ENCODE assay signal across 12 cellular contexts in the genomic region with DNA sequence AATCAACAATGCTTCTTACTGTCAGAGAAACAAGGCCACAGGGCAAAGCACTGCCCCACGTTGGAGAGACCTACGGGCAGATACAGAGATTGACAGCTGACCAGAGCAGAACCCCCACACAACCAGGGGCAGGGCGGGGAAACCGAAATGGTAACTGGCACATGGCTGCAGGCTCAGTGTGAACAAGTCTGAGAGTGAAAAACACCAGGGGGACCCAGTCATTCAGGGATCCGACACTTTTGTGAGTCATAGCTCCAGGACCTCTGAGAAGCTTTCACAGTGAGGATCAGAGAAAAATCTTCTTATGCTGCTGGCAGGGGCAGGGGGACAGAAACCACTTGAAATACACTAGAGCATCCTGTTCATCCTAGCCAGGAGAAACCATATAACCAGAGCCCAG.
A peak's percentile ranks its signal among the peaks of the same experiment; 100 is the strongest.
DNase-seq lines count a peak whose midpoint lies in the region; TF ChIP-seq lines count a peak whose summit lies in the region.
"Had no signal": no experiment of that assay in that cellular context is flagged by ENCODE, and none has a peak within 500 bp of the region (broad histone marks: within the 10 kb centered on the region; RNA-seq: fewer than 3 reads in every experiment).

No MANE protein-coding gene starts in this region.

- no peak for TF ChIP-seq POLR2A in lower leg skin (IDR thresholded peaks at IDR 0.05)
- no peak for TF ChIP-seq POLR2A in suprapubic skin (IDR thresholded peaks at IDR 0.05)
- no peak for TF ChIP-seq POLR2A in testis (IDR thresholded peaks at IDR 0.05)

- no peak overlapping the region for H3K4me2 ChIP-seq in osteoblast (ENCODE audit: insufficient read depth, low read length)

- no peak for TF ChIP-seq EP300 in suprapubic skin (IDR thresholded peaks at IDR 0.05)

- H4K20me1 ChIP-seq in osteoblast (ENCODE audit: insufficient read depth, low read length), result no peaks in the 10 kb centered on the region

- no peaks in the 10 kb centered on the region for H3K27me3 ChIP-seq in brain microvascular endothelial cell (replicated peaks)
- H3K27me3 ChIP-seq in osteoblast (ENCODE audit: insufficient read depth, low read length), result no peaks in the 10 kb centered on the region
- H3K27me3 ChIP-seq in suprapubic skin, result no peaks in the 10 kb centered on the region
- no peaks in the 10 kb centered on the region for H3K27me3 ChIP-seq in testis
- H3K27me3 ChIP-seq: upper lobe of right lung had no signal

- TF ChIP-seq CTCF in LNCaP clone FGC (IDR thresholded peaks at IDR 0.05; ENCODE audit: control insufficient read depth, extremely low read depth, insufficient read depth), result peak; percentile 25; the same call in 1 of the 2 replicates
- TF ChIP-seq CTCF in brain microvascular endothelial cell (IDR thresholded peaks at IDR 0.05; ENCODE audit: low read depth, low read length, missing control alignments), result peak; percentile 48
- peak; percentile 39 for TF ChIP-seq CTCF in osteoblast (IDR thresholded peaks at IDR 0.05; ENCODE audit: extremely low read depth, low read depth, low read length)
- TF ChIP-seq CTCF in lower leg skin (IDR thresholded peaks at IDR 0.05), result no peak
- TF ChIP-seq CTCF in suprapubic skin (IDR thresholded peaks at IDR 0.05), result no peak
- no peak for TF ChIP-seq CTCF in testis (IDR thresholded peaks at IDR 0.05)

- H3K4me3 ChIP-seq in LNCaP clone FGC (ENCODE audit: low read depth, low read length) (no peak overlapping the region), brain microvascular endothelial cell (ENCODE audit: low read depth, low read length) (no peak overlapping the region), osteoblast (ENCODE audit: insufficient read depth, low read length) (no peak overlapping the region), lower leg skin (ENCODE audit: low read depth, poor library complexity, severe bottlenecking) (no peak overlapping the region), suprapubic skin (no peak overlapping the region), testis (no peak overlapping the region)
- H3K4me3 ChIP-seq: upper lobe of right lung had no signal

- H3K27ac ChIP-seq in brain microvascular endothelial cell, result no peak overlapping the region
- no peak overlapping the region for H3K27ac ChIP-seq in osteoblast (ENCODE audit: low read depth, low read length)
- no peak overlapping the region for H3K27ac ChIP-seq in suprapubic skin
- H3K27ac ChIP-seq in testis, result no peak overlapping the region
- H3K27ac ChIP-seq: upper lobe of right lung had no signal

- no peaks in the 10 kb centered on the region for H3K9me3 ChIP-seq in osteoblast (ENCODE audit: low read depth, low read length)
- no peaks in the 10 kb centered on the region for H3K9me3 ChIP-seq in suprapubic skin
- H3K9me3 ChIP-seq in testis, result no peaks in the 10 kb centered on the region

- 42 to 54% methylated on average over 5 of the region's 5 CpGs for WGBS in lower leg skin, 2 donors
- 62% methylated on average over 5 of the region's 5 CpGs for WGBS in suprapubic skin
- WGBS in testis, 2 donors, result 70 to 82% methylated on average over 5 of the region's 5 CpGs

- in situ Hi-C loops in brain microvascular endothelial cell (cut with HindIII; ENCODE audit: low pct_ligation_motif_present, low sequenced_read_pairs), result no loop called here

- intact Hi-C loops in lower leg skin (cut with DNase I; ENCODE audit: low total_unique reads) (no loop called here), testis (cut with DNase I; ENCODE audit: low total_unique reads) (no loop called here)

- H3K4me1 ChIP-seq in osteoblast (ENCODE audit: insufficient read depth, low read length), result peaks cover 3% of the 10 kb centered on the region
- no peaks in the 10 kb centered on the region for H3K4me1 ChIP-seq in suprapubic skin
- no peaks in the 10 kb centered on the region for H3K4me1 ChIP-seq in testis
- H3K4me1 ChIP-seq: upper lobe of right lung had no signal

- peak; percentile 3 for DNase-seq in Daoy (ENCODE audit: low read depth)
- DNase-seq in LNCaP clone FGC (ENCODE audit: low read depth), result no peak
- no peak for DNase-seq in brain microvascular endothelial cell
- DNase-seq in osteoblast (ENCODE audit: insufficient read length, low spot score, missing footprints), result peak; percentile 65
- no peak for DNase-seq in lower leg skin (ENCODE audit: low spot score in 2 of 2)
- no peak for DNase-seq in suprapubic skin (ENCODE audit: low spot score in 2 of 2)
- no peak for DNase-seq in testis
- DNase-seq: activated B cell treated with CpG ODN at 0.5 μM for 24 hours; glutamatergic neuron; NCI-H2081 treated with DMSO at 0.1 percent for 48 hours; stimulated activated CD4-positive, alpha-beta T cell treated with anti-CD3 and anti-CD28 coated beads, Interleukin-2, amount 100 ng/mL, for 48 hours; upper lobe of right lung had no signal

- H3K36me3 ChIP-seq in brain microvascular endothelial cell (replicated peaks) (no peaks in the 10 kb centered on the region), osteoblast (ENCODE audit: insufficient read depth, low read length) (no peaks in the 10 kb centered on the region), suprapubic skin (no peaks in the 10 kb centered on the region), testis (ENCODE audit: low read depth, missing control alignments) (no peaks in the 10 kb centered on the region)
- H3K36me3 ChIP-seq: upper lobe of right lung had no signal

- peak overlapping the region; percentile 57 for H2AFZ ChIP-seq in osteoblast (ENCODE audit: low read length)

- no peaks in the 10 kb centered on the region for H3K79me2 ChIP-seq in osteoblast (ENCODE audit: insufficient read depth, low read length)

Comparison
In these comparisons a context has a peak if more than half of its experiments do, and no peak if none do; other contexts are left out.
1. DNase-seq: peak in Daoy (single experiment) and osteoblast (single experiment); none in LNCaP clone FGC (single experiment), brain microvascular endothelial cell (single experiment), lower leg skin (0 of 2), suprapubic skin (0 of 2) and testis (single experiment).
2. CTCF ChIP-seq: peak in LNCaP clone FGC (single experiment), brain microvascular endothelial cell (single experiment) and osteoblast (single experiment); none in lower leg skin (0 of 3), suprapubic skin (0 of 2) and testis (0 of 3).